1 cellular context compared by ENCODE assay signal in the genomic region with DNA sequence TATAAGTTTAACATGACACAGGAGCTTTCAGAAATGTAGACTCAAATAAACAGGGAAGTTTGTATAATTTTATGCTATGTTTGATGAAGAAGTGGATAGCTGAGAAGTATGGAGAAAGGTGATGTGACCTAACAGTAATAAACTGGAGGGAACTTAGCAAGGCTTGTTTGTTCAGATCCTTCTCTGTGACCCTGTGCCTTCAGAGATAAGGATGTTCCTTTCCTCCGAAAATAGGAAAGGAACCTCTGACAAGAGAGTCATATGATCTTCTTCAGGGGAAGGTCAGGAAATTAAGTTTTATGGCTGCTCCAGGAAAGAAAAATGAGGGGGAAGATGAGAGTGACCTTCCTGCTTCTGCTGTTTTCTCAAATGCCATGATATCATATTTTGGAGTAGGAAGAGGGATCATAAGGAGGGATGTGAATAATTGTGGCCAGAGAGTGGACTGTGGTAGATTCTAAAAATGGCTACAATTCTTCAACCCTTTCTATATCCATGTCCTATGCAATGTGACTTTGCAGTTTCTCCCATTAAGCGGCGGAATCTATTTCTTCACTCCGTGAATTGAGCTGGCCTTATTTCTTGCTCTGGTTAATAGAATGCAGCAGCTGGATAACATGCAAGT.
A peak's percentile ranks its signal among the peaks of the same experiment; 100 is the strongest.
TF ChIP-seq lines count a peak whose summit lies in the region.

No MANE protein-coding gene starts in this region.

TF ChIP-seq in K562, 482 proteins besides CTCF, POLR2A, EP300 and RAD21 (continues in another document):
- TF ChIP-seq ZNF347 (CRISPR knock-in tag; IDR thresholded peaks at IDR 0.05; ENCODE audit: low read depth): no peak
- TF ChIP-seq ZEB2 (IDR thresholded peaks at IDR 0.05): 0 out of 2 replicates have a peak, but pooled peaks have one; percentile 39
- no peak for TF ChIP-seq CEBPG (CRISPR knock-in tag; IDR thresholded peaks at IDR 0.05)
- no peak for TF ChIP-seq CEBPG (tag; conservative IDR thresholded peaks at IDR 0.05 in 1 of 2, IDR thresholded peaks at IDR 0.05 in 1 of 2)
- TF ChIP-seq MYC (IDR thresholded peaks at IDR 0.05; ENCODE audit: low read depth, low read length): no peak
- TF ChIP-seq MYC (CRISPR knock-in tag; IDR thresholded peaks at IDR 0.05; ENCODE audit: borderline replicate concordance, low read depth): no peak
- TF ChIP-seq NR2C1 (IDR thresholded peaks at IDR 0.05): no peak
- TF ChIP-seq NR2C1 (tag; IDR thresholded peaks at IDR 0.05): peak; percentile 31; the same call in 1 of the 2 replicates
- TF ChIP-seq, protein P1, sequence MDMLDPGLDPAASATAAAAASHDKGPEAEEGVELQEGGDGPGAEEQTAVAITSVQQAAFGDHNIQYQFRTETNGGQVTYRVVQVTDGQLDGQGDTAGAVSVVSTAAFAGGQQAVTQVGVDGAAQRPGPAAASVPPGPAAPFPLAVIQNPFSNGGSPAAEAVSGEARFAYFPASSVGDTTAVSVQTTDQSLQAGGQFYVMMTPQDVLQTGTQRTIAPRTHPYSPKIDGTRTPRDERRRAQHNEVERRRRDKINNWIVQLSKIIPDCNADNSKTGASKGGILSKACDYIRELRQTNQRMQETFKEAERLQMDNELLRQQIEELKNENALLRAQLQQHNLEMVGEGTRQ (CRISPR knock-in tag; IDR thresholded peaks at IDR 0.05): no peak
- no peak for TF ChIP-seq POLR2B (IDR thresholded peaks at IDR 0.05; ENCODE audit: low read depth, partially characterized antibody)
- TF ChIP-seq CCAR2 (IDR thresholded peaks at IDR 0.05; ENCODE audit: low read depth, low read length): no peak
- no peak for TF ChIP-seq ZSCAN32 (CRISPR knock-in tag; IDR thresholded peaks at IDR 0.05)
- TF ChIP-seq ILF3 (IDR thresholded peaks at IDR 0.05; ENCODE audit: borderline replicate concordance): no peak
- no peak for TF ChIP-seq TAF7 (tag; IDR thresholded peaks at IDR 0.05)
- no peak for TF ChIP-seq ZNF253 (CRISPR knock-in tag; conservative IDR thresholded peaks at IDR 0.05)
- TF ChIP-seq, protein P2, sequence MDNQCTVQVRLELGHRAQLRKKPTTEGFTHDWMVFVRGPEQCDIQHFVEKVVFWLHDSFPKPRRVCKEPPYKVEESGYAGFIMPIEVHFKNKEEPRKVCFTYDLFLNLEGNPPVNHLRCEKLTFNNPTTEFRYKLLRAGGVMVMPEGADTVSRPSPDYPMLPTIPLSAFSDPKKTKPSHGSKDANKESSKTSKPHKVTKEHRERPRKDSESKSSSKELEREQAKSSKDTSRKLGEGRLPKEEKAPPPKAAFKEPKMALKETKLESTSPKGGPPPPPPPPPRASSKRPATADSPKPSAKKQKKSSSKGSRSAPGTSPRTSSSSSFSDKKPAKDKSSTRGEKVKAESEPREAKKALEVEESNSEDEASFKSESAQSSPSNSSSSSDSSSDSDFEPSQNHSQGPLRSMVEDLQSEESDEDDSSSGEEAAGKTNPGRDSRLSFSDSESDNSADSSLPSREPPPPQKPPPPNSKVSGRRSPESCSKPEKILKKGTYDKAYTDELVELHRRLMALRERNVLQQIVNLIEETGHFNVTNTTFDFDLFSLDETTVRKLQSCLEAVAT (IDR thresholded peaks at IDR 0.05): no peak
- TF ChIP-seq, protein P3, sequence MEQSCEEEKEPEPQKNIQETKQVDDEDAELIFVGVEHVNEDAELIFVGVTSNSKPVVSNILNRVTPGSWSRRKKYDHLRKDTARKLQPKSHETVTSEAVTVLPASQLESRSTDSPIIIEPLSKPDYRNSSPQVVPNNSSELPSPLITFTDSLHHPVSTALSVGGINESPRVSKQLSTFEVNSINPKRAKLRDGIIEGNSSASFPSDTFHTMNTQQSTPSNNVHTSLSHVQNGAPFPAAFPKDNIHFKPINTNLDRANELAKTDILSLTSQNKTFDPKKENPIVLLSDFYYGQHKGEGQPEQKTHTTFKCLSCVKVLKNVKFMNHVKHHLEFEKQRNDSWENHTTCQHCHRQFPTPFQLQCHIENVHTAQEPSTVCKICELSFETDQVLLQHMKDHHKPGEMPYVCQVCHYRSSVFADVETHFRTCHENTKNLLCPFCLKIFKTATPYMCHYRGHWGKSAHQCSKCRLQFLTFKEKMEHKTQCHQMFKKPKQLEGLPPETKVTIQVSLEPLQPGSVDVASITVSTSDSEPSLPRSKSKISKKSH (CRISPR knock-in tag; IDR thresholded peaks at IDR 0.05): no peak
- TF ChIP-seq MEIS2 (IDR thresholded peaks at IDR 0.05; ENCODE audit: partially characterized antibody): no peak
- no peak for TF ChIP-seq ZNF134 (CRISPR knock-in tag; conservative IDR thresholded peaks at IDR 0.05)
- no peak for TF ChIP-seq KDM5B (IDR thresholded peaks at IDR 0.05; ENCODE audit: insufficient replicate concordance, low read depth, low read length)
- TF ChIP-seq MAFG (tag; conservative IDR thresholded peaks at IDR 0.05): no peak
- TF ChIP-seq SMC3 (conservative IDR thresholded peaks at IDR 0.05; ENCODE audit: insufficient read depth, low read depth, low read length): no peak
- TF ChIP-seq ZBTB17 (CRISPR knock-in tag; IDR thresholded peaks at IDR 0.05): no peak
- TF ChIP-seq TBP (optimal IDR thresholded peaks at IDR 0.05; ENCODE audit: low read depth, low read length): no peak
- no peak for TF ChIP-seq POLR3G (IDR thresholded peaks at IDR 0.05; ENCODE audit: extremely low read depth, insufficient read length, insufficient replicate concordance)
- no peak for TF ChIP-seq BMI1 (IDR thresholded peaks at IDR 0.05; ENCODE audit: low read length)
- TF ChIP-seq MCM5 (IDR thresholded peaks at IDR 0.05; ENCODE audit: low read depth): no peak
- TF ChIP-seq ETS2 (tag; IDR thresholded peaks at IDR 0.05; ENCODE audit: borderline replicate concordance, poor library complexity, severe bottlenecking): no peak
- TF ChIP-seq ZNF644 (tag; IDR thresholded peaks at IDR 0.05; ENCODE audit: low read depth): no peak
- no peak for TF ChIP-seq ETV1 (tag; conservative IDR thresholded peaks at IDR 0.05; ENCODE audit: low read depth)
- TF ChIP-seq, protein P4, sequence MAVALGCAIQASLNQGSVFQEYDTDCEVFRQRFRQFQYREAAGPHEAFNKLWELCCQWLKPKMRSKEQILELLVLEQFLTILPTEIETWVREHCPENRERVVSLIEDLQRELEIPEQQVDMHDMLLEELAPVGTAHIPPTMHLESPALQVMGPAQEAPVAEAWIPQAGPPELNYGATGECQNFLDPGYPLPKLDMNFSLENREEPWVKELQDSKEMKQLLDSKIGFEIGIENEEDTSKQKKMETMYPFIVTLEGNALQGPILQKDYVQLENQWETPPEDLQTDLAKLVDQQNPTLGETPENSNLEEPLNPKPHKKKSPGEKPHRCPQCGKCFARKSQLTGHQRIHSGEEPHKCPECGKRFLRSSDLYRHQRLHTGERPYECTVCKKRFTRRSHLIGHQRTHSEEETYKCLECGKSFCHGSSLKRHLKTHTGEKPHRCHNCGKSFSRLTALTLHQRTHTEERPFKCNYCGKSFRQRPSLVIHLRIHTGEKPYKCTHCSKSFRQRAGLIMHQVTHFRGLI (CRISPR knock-in tag; IDR thresholded peaks at IDR 0.05): no peak
- TF ChIP-seq, protein P5, sequence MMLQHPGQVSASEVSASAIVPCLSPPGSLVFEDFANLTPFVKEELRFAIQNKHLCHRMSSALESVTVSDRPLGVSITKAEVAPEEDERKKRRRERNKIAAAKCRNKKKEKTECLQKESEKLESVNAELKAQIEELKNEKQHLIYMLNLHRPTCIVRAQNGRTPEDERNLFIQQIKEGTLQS (IDR thresholded peaks at IDR 0.05): no peak
- TF ChIP-seq, protein P5 (CRISPR knock-in tag; conservative IDR thresholded peaks at IDR 0.05): no peak
- TF ChIP-seq CXXC5 (CRISPR knock-in tag; IDR thresholded peaks at IDR 0.05): no peak
- TF ChIP-seq NFRKB (IDR thresholded peaks at IDR 0.05; ENCODE audit: low read depth): no peak
- peak; percentile 28; the same call in 1 of the 2 replicates for TF ChIP-seq SMARCE1 (IDR thresholded peaks at IDR 0.05)
- TF ChIP-seq, protein P6, sequence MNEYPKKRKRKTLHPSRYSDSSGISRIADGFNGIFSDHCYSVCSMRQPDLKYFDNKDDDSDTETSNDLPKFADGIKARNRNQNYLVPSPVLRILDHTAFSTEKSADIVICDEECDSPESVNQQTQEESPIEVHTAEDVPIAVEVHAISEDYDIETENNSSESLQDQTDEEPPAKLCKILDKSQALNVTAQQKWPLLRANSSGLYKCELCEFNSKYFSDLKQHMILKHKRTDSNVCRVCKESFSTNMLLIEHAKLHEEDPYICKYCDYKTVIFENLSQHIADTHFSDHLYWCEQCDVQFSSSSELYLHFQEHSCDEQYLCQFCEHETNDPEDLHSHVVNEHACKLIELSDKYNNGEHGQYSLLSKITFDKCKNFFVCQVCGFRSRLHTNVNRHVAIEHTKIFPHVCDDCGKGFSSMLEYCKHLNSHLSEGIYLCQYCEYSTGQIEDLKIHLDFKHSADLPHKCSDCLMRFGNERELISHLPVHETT (CRISPR knock-in tag; conservative IDR thresholded peaks at IDR 0.05 in 1 of 2, IDR thresholded peaks at IDR 0.05 in 1 of 2): no peak
- TF ChIP-seq BACH1 (tag; IDR thresholded peaks at IDR 0.05): no peak
- TF ChIP-seq ETV5 (CRISPR knock-in tag; IDR thresholded peaks at IDR 0.05; ENCODE audit: low read depth): no peak
- peak; percentile 74 for TF ChIP-seq ARID1B (IDR thresholded peaks at IDR 0.05)
- no peak for TF ChIP-seq POLR2H (tag; IDR thresholded peaks at IDR 0.05; ENCODE audit: low read depth)
- no peak for TF ChIP-seq HMG20A (CRISPR knock-in tag; conservative IDR thresholded peaks at IDR 0.05)
- no peak for TF ChIP-seq ZNF780A (CRISPR knock-in tag; IDR thresholded peaks at IDR 0.05)
- TF ChIP-seq ZNF584 (CRISPR knock-in tag; IDR thresholded peaks at IDR 0.05; ENCODE audit: low read depth): peak; percentile 6; the same call in 1 of the 2 replicates
- TF ChIP-seq, protein P7, sequence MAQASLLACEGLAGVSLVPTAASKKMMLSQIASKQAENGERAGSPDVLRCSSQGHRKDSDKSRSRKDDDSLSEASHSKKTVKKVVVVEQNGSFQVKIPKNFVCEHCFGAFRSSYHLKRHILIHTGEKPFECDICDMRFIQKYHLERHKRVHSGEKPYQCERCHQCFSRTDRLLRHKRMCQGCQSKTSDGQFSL (CRISPR knock-in tag; IDR thresholded peaks at IDR 0.05): no peak
- TF ChIP-seq, protein P7 (tag; IDR thresholded peaks at IDR 0.05): no peak
- no peak for TF ChIP-seq HDAC2 (IDR thresholded peaks at IDR 0.05)
- TF ChIP-seq IRF2 (CRISPR knock-in tag; IDR thresholded peaks at IDR 0.05): no peak
- TF ChIP-seq FOXJ2 (tag; IDR thresholded peaks at IDR 0.05): no peak
- no peak for TF ChIP-seq PHF20 (IDR thresholded peaks at IDR 0.05; ENCODE audit: partially characterized antibody)
- TF ChIP-seq SOX6 (IDR thresholded peaks at IDR 0.05): peak; percentile 32; the same call in 1 of the 2 replicates
- no peak for TF ChIP-seq KHSRP (IDR thresholded peaks at IDR 0.05)
- no peak for TF ChIP-seq CBX8 (IDR thresholded peaks at IDR 0.05; ENCODE audit: borderline replicate concordance, extremely low read depth, low read depth, low read length, poor library complexity, severe bottlenecking)
- no peak for TF ChIP-seq HMG20B (CRISPR knock-in tag; IDR thresholded peaks at IDR 0.05)
- no peak for TF ChIP-seq SRSF7 (optimal IDR thresholded peaks at IDR 0.05; ENCODE audit: low read depth, low read length)
- TF ChIP-seq, protein P8, sequence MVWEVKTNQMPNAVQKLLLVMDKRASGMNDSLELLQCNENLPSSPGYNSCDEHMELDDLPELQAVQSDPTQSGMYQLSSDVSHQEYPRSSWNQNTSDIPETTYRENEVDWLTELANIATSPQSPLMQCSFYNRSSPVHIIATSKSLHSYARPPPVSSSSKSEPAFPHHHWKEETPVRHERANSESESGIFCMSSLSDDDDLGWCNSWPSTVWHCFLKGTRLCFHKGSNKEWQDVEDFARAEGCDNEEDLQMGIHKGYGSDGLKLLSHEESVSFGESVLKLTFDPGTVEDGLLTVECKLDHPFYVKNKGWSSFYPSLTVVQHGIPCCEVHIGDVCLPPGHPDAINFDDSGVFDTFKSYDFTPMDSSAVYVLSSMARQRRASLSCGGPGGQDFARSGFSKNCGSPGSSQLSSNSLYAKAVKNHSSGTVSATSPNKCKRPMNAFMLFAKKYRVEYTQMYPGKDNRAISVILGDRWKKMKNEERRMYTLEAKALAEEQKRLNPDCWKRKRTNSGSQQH (CRISPR knock-in tag; IDR thresholded peaks at IDR 0.05): no peak
- TF ChIP-seq CBX3 (IDR thresholded peaks at IDR 0.05; ENCODE audit: borderline replicate concordance in 1 of 2, low read length in 2 of 2): no peak
